Comparison of ENCODE assay signal across 1 cellular context in the genomic region with DNA sequence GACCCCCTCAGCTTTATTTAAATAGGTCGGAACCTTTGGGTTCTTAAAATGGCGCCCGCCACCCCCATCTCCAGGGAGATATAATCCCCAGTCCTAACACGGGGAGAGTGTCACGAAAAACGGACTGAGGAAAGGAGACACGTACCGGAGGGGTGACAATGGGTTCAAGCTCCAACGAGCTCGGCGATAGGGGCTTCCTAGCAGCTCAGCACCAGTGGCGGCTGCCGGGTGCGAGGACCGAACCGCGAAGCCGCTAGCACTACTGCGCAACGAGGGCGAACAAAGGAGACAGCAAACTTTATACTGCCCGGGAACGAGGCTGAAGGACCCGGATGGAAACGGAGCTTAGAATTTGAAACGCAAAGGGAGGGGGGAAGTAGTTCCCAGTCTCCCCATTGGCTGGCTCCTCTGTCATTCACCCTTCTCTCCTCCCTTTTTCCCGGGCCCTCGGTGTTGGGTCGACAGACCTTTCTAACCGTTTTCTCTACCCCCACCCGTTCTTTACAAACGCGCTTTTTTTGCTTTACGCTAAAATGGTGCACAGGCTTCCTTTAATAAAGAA.
TF ChIP-seq lines count a peak whose summit lies in the region.

A gene (minus strand): TSS at position 274 of the 562 bp plus-strand sequence. CDS start 1,298 bp downstream, outside the sequence.

TF ChIP-seq in K562, 482 proteins besides CTCF, POLR2A, EP300 and RAD21 (continued from another document and continues in another):
- TF ChIP-seq, protein P1, sequence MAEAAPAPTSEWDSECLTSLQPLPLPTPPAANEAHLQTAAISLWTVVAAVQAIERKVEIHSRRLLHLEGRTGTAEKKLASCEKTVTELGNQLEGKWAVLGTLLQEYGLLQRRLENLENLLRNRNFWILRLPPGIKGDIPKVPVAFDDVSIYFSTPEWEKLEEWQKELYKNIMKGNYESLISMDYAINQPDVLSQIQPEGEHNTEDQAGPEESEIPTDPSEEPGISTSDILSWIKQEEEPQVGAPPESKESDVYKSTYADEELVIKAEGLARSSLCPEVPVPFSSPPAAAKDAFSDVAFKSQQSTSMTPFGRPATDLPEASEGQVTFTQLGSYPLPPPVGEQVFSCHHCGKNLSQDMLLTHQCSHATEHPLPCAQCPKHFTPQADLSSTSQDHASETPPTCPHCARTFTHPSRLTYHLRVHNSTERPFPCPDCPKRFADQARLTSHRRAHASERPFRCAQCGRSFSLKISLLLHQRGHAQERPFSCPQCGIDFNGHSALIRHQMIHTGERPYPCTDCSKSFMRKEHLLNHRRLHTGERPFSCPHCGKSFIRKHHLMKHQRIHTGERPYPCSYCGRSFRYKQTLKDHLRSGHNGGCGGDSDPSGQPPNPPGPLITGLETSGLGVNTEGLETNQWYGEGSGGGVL (CRISPR knock-in tag; IDR thresholded peaks at IDR 0.05) = no peak
- TF ChIP-seq MAFK (IDR thresholded peaks at IDR 0.05; ENCODE audit: low read length) (no peak), ZNF124 (CRISPR knock-in tag; IDR thresholded peaks at IDR 0.05) (no peak), ZSCAN29 (IDR thresholded peaks at IDR 0.05) (no peak), LCOR (CRISPR knock-in tag; IDR thresholded peaks at IDR 0.05) (peak; percentile 94), KAT2B (IDR thresholded peaks at IDR 0.05; ENCODE audit: low read depth, low read length) (no peak), SMARCB1 (IDR thresholded peaks at IDR 0.05; ENCODE audit: insufficient read length, low read depth) (no peak), MYNN (IDR thresholded peaks at IDR 0.05) (peak; percentile 58; the same call in 1 of the 2 replicates), MYNN (CRISPR knock-in tag; IDR thresholded peaks at IDR 0.05) (no peak), XRCC5 (IDR thresholded peaks at IDR 0.05; ENCODE audit: low read depth, low read length) (peak; percentile 17; the same call in 1 of the 2 replicates), HOXB6 (CRISPR knock-in tag; IDR thresholded peaks at IDR 0.05; ENCODE audit: borderline replicate concordance) (no peak), SMAD3 (CRISPR knock-in tag; conservative IDR thresholded peaks at IDR 0.05) (no peak), PCBP2 (IDR thresholded peaks at IDR 0.05; ENCODE audit: low read depth, low read length, poor library complexity, severe bottlenecking) (no peak), SMARCE1 (IDR thresholded peaks at IDR 0.05) (no peak), TCFL5 (CRISPR knock-in tag; conservative IDR thresholded peaks at IDR 0.05) (no peak), ZNF197 (CRISPR knock-in tag; IDR thresholded peaks at IDR 0.05; ENCODE audit: low read depth) (no peak), POLR3G (IDR thresholded peaks at IDR 0.05; ENCODE audit: extremely low read depth, insufficient read length, insufficient replicate concordance) (no peak), ZNF175 (CRISPR knock-in tag; IDR thresholded peaks at IDR 0.05; ENCODE audit: low read depth) (0 out of 2 replicates have a peak, but pooled peaks have one; percentile 49), ZNF274 (IDR thresholded peaks at IDR 0.05; ENCODE audit: borderline replicate concordance, low read depth, low read length) (no peak), U2AF1 (optimal IDR thresholded peaks at IDR 0.05; ENCODE audit: low read depth, low read length) (no peak), CSDE1 (IDR thresholded peaks at IDR 0.05) (no peak), BRF1 (IDR thresholded peaks at IDR 0.05; ENCODE audit: borderline replicate concordance, extremely low read depth, insufficient read length) (no peak), RBM15 (IDR thresholded peaks at IDR 0.05; ENCODE audit: insufficient read depth, low read length) (no peak), HIVEP1 (CRISPR knock-in tag; IDR thresholded peaks at IDR 0.05) (no peak)
- TF ChIP-seq, protein P2, sequence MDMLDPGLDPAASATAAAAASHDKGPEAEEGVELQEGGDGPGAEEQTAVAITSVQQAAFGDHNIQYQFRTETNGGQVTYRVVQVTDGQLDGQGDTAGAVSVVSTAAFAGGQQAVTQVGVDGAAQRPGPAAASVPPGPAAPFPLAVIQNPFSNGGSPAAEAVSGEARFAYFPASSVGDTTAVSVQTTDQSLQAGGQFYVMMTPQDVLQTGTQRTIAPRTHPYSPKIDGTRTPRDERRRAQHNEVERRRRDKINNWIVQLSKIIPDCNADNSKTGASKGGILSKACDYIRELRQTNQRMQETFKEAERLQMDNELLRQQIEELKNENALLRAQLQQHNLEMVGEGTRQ (CRISPR knock-in tag; IDR thresholded peaks at IDR 0.05) = no peak
- TF ChIP-seq, protein P3, sequence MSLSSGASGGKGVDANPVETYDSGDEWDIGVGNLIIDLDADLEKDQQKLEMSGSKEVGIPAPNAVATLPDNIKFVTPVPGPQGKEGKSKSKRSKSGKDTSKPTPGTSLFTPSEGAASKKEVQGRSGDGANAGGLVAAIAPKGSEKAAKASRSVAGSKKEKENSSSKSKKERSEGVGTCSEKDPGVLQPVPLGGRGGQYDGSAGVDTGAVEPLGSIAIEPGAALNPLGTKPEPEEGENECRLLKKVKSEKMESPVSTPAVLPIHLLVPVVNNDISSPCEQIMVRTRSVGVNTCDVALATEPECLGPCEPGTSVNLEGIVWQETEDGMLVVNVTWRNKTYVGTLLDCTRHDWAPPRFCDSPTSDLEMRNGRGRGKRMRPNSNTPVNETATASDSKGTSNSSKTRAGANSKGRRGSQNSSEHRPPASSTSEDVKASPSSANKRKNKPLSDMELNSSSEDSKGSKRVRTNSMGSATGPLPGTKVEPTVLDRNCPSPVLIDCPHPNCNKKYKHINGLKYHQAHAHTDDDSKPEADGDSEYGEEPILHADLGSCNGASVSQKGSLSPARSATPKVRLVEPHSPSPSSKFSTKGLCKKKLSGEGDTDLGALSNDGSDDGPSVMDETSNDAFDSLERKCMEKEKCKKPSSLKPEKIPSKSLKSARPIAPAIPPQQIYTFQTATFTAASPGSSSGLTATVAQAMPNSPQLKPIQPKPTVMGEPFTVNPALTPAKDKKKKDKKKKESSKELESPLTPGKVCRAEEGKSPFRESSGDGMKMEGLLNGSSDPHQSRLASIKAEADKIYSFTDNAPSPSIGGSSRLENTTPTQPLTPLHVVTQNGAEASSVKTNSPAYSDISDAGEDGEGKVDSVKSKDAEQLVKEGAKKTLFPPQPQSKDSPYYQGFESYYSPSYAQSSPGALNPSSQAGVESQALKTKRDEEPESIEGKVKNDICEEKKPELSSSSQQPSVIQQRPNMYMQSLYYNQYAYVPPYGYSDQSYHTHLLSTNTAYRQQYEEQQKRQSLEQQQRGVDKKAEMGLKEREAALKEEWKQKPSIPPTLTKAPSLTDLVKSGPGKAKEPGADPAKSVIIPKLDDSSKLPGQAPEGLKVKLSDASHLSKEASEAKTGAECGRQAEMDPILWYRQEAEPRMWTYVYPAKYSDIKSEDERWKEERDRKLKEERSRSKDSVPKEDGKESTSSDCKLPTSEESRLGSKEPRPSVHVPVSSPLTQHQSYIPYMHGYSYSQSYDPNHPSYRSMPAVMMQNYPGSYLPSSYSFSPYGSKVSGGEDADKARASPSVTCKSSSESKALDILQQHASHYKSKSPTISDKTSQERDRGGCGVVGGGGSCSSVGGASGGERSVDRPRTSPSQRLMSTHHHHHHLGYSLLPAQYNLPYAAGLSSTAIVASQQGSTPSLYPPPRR (CRISPR knock-in tag; IDR thresholded peaks at IDR 0.05; ENCODE audit: borderline replicate concordance) = no peak
- TF ChIP-seq, protein P4, sequence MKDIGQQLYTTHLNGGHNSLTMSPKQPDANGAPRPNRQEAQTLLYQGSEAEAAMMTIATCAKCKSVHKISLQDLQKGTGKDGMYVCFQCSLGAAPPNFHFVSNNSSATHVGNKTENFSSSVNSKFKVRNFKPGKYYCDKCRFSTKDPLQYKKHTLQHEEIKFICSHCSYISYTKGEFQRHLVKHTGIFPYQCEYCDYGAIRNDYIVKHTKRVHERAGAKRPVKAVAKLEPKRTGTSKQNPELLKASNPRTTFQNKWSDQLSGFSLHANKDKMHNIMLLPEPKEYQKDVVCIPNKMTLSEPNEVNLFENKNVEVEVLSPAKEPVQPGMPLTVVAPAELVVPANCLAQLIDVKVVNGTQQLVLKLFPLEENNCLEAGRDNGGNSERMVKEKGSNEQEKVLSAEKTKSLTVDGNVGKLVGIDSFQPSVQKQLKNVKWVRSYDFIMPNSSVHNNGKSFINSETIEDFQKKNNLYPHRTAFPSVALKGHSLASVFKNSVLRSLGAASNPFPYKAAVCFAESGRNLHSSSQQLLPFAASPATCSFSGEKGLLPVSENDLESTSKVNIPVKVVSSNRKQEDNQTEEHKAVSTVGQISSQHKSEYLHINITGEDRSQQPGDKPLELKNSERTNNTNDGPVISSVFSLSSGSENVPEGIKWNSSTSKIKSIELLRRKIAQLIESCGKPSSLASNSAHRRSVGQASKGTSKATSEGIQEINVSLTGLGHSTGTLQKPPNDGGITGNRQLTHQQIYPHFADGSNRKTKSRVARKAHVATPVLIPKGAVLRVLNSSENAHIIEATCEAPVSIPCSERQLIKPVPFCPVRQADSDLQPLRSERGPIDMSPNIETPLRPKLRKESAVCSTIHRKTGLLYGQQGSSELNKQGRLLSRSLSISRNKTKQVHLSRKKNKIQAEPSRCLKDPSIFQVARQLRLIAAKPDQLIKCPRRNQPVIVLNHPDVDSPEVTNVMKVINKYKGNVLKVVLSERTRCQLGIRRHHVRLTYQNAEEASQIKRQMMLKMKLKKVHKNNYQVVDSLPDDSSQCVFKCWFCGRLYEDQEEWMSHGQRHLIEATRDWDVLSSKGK (CRISPR knock-in tag; IDR thresholded peaks at IDR 0.05) = no peak
- TF ChIP-seq, protein P5, sequence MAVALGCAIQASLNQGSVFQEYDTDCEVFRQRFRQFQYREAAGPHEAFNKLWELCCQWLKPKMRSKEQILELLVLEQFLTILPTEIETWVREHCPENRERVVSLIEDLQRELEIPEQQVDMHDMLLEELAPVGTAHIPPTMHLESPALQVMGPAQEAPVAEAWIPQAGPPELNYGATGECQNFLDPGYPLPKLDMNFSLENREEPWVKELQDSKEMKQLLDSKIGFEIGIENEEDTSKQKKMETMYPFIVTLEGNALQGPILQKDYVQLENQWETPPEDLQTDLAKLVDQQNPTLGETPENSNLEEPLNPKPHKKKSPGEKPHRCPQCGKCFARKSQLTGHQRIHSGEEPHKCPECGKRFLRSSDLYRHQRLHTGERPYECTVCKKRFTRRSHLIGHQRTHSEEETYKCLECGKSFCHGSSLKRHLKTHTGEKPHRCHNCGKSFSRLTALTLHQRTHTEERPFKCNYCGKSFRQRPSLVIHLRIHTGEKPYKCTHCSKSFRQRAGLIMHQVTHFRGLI (CRISPR knock-in tag; IDR thresholded peaks at IDR 0.05) = no peak
- TF ChIP-seq, protein P6, sequence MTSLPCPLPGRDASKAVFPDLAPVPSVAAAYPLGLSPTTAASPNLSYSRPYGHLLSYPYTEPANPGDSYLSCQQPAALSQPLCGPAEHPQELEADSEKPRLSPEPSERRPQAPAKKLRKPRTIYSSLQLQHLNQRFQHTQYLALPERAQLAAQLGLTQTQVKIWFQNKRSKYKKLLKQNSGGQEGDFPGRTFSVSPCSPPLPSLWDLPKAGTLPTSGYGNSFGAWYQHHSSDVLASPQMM (CRISPR knock-in tag; IDR thresholded peaks at IDR 0.05) = no peak
- TF ChIP-seq, protein P7, sequence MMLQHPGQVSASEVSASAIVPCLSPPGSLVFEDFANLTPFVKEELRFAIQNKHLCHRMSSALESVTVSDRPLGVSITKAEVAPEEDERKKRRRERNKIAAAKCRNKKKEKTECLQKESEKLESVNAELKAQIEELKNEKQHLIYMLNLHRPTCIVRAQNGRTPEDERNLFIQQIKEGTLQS (IDR thresholded peaks at IDR 0.05) = no peak
- TF ChIP-seq, protein P7 (CRISPR knock-in tag; conservative IDR thresholded peaks at IDR 0.05) = no peak
- TF ChIP-seq, protein P8, sequence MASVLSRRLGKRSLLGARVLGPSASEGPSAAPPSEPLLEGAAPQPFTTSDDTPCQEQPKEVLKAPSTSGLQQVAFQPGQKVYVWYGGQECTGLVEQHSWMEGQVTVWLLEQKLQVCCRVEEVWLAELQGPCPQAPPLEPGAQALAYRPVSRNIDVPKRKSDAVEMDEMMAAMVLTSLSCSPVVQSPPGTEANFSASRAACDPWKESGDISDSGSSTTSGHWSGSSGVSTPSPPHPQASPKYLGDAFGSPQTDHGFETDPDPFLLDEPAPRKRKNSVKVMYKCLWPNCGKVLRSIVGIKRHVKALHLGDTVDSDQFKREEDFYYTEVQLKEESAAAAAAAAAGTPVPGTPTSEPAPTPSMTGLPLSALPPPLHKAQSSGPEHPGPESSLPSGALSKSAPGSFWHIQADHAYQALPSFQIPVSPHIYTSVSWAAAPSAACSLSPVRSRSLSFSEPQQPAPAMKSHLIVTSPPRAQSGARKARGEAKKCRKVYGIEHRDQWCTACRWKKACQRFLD (CRISPR knock-in tag; IDR thresholded peaks at IDR 0.05) = no peak
- TF ChIP-seq, protein P9, sequence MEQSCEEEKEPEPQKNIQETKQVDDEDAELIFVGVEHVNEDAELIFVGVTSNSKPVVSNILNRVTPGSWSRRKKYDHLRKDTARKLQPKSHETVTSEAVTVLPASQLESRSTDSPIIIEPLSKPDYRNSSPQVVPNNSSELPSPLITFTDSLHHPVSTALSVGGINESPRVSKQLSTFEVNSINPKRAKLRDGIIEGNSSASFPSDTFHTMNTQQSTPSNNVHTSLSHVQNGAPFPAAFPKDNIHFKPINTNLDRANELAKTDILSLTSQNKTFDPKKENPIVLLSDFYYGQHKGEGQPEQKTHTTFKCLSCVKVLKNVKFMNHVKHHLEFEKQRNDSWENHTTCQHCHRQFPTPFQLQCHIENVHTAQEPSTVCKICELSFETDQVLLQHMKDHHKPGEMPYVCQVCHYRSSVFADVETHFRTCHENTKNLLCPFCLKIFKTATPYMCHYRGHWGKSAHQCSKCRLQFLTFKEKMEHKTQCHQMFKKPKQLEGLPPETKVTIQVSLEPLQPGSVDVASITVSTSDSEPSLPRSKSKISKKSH (CRISPR knock-in tag; IDR thresholded peaks at IDR 0.05) = no peak
- TF ChIP-seq, protein P10, sequence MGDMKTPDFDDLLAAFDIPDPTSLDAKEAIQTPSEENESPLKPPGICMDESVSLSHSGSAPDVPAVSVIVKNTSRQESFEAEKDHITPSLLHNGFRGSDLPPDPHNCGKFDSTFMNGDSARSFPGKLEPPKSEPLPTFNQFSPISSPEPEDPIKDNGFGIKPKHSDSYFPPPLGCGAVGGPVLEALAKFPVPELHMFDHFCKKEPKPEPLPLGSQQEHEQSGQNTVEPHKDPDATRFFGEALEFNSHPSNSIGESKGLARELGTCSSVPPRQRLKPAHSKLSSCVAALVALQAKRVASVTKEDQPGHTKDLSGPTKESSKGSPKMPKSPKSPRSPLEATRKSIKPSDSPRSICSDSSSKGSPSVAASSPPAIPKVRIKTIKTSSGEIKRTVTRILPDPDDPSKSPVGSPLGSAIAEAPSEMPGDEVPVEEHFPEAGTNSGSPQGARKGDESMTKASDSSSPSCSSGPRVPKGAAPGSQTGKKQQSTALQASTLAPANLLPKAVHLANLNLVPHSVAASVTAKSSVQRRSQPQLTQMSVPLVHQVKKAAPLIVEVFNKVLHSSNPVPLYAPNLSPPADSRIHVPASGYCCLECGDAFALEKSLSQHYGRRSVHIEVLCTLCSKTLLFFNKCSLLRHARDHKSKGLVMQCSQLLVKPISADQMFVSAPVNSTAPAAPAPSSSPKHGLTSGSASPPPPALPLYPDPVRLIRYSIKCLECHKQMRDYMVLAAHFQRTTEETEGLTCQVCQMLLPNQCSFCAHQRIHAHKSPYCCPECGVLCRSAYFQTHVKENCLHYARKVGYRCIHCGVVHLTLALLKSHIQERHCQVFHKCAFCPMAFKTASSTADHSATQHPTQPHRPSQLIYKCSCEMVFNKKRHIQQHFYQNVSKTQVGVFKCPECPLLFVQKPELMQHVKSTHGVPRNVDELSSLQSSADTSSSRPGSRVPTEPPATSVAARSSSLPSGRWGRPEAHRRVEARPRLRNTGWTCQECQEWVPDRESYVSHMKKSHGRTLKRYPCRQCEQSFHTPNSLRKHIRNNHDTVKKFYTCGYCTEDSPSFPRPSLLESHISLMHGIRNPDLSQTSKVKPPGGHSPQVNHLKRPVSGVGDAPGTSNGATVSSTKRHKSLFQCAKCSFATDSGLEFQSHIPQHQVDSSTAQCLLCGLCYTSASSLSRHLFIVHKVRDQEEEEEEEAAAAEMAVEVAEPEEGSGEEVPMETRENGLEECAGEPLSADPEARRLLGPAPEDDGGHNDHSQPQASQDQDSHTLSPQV (IDR thresholded peaks at IDR 0.05) = 0 out of 2 replicates have a peak, but pooled peaks have one; percentile 10
